In the genomic region with DNA sequence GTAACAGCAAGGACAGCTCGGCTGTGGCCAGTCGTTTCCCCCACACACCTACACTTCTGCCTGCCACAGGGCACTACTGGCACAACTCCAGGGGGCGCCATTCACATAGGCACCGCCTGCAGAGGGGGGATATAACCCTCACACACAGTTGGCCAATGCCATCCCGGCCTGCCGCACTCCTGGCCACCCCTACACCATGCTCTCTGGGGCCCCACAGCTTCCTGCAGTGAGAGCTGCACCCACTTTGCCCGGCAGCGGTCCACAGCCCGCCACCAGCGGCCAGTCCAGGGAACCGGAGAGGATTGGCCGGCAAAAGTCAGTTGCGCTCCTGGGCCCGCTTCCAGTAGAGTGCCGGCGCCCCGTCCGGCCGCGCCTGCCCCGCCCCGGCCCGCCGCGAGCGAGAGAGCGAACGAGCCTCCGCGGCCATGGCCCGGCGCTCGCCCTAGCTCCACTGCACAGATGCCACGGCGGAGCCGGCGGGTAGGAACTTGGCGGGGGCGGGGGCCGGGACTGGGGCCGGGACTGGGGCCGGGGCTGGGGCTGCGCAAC, we compare ENCODE assay signal across 1 cellular context.
TF ChIP-seq lines count a peak whose summit lies in the region.

No MANE protein-coding gene starts in this region.

TF ChIP-seq in HepG2, 621 proteins besides CTCF, POLR2A, EP300 and RAD21 (continued from another document and continues in another):
- TF ChIP-seq, protein P1, sequence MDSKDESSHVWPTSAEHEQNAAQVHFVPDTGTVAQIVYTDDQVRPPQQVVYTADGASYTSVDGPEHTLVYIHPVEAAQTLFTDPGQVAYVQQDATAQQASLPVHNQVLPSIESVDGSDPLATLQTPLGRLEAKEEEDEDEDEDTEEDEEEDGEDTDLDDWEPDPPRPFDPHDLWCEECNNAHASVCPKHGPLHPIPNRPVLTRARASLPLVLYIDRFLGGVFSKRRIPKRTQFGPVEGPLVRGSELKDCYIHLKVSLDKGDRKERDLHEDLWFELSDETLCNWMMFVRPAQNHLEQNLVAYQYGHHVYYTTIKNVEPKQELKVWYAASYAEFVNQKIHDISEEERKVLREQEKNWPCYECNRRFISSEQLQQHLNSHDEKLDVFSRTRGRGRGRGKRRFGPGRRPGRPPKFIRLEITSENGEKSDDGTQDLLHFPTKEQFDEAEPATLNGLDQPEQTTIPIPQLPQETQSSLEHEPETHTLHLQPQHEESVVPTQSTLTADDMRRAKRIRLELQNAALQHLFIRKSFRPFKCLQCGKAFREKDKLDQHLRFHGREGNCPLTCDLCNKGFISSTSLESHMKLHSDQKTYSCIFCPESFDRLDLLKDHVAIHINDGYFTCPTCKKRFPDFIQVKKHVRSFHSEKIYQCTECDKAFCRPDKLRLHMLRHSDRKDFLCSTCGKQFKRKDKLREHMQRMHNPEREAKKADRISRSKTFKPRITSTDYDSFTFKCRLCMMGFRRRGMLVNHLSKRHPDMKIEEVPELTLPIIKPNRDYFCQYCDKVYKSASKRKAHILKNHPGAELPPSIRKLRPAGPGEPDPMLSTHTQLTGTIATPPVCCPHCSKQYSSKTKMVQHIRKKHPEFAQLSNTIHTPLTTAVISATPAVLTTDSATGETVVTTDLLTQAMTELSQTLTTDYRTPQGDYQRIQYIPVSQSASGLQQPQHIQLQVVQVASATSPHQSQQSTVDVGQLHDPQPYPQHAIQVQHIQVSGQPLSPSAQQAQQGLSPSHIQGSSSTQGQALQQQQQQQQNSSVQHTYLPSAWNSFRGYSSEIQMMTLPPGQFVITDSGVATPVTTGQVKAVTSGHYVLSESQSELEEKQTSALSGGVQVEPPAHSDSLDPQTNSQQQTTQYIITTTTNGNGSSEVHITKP (CRISPR knock-in tag; IDR thresholded peaks at IDR 0.05; ENCODE audit: low read depth) = no peak
- no peak for TF ChIP-seq HNRNPH1 (optimal IDR thresholded peaks at IDR 0.05; ENCODE audit: low read depth, low read length)
- TF ChIP-seq ZNF672 (CRISPR knock-in tag; IDR thresholded peaks at IDR 0.05) = no peak
- TF ChIP-seq THAP11 (CRISPR knock-in tag; IDR thresholded peaks at IDR 0.05) = no peak
- no peak for TF ChIP-seq ZNF441 (CRISPR knock-in tag; IDR thresholded peaks at IDR 0.05; ENCODE audit: borderline replicate concordance)
- no peak for TF ChIP-seq ZNF224 (CRISPR knock-in tag; IDR thresholded peaks at IDR 0.05)
- TF ChIP-seq, protein P2, sequence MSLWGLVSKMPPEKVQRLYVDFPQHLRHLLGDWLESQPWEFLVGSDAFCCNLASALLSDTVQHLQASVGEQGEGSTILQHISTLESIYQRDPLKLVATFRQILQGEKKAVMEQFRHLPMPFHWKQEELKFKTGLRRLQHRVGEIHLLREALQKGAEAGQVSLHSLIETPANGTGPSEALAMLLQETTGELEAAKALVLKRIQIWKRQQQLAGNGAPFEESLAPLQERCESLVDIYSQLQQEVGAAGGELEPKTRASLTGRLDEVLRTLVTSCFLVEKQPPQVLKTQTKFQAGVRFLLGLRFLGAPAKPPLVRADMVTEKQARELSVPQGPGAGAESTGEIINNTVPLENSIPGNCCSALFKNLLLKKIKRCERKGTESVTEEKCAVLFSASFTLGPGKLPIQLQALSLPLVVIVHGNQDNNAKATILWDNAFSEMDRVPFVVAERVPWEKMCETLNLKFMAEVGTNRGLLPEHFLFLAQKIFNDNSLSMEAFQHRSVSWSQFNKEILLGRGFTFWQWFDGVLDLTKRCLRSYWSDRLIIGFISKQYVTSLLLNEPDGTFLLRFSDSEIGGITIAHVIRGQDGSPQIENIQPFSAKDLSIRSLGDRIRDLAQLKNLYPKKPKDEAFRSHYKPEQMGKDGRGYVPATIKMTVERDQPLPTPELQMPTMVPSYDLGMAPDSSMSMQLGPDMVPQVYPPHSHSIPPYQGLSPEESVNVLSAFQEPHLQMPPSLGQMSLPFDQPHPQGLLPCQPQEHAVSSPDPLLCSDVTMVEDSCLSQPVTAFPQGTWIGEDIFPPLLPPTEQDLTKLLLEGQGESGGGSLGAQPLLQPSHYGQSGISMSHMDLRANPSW (CRISPR knock-in tag; IDR thresholded peaks at IDR 0.05; ENCODE audit: borderline replicate concordance) = no peak
- TF ChIP-seq LCORL (IDR thresholded peaks at IDR 0.05) = no peak
- TF ChIP-seq LCORL (CRISPR knock-in tag; IDR thresholded peaks at IDR 0.05) = no peak
- no peak for TF ChIP-seq TOPORS (CRISPR knock-in tag; IDR thresholded peaks at IDR 0.05)
- TF ChIP-seq, protein P3, sequence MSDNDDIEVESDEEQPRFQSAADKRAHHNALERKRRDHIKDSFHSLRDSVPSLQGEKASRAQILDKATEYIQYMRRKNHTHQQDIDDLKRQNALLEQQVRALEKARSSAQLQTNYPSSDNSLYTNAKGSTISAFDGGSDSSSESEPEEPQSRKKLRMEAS (IDR thresholded peaks at IDR 0.05) = 0 out of 2 replicates have a peak, but pooled peaks have one; percentile 19
- TF ChIP-seq ZNF446 (CRISPR knock-in tag; IDR thresholded peaks at IDR 0.05) = no peak
- TF ChIP-seq, protein P4, sequence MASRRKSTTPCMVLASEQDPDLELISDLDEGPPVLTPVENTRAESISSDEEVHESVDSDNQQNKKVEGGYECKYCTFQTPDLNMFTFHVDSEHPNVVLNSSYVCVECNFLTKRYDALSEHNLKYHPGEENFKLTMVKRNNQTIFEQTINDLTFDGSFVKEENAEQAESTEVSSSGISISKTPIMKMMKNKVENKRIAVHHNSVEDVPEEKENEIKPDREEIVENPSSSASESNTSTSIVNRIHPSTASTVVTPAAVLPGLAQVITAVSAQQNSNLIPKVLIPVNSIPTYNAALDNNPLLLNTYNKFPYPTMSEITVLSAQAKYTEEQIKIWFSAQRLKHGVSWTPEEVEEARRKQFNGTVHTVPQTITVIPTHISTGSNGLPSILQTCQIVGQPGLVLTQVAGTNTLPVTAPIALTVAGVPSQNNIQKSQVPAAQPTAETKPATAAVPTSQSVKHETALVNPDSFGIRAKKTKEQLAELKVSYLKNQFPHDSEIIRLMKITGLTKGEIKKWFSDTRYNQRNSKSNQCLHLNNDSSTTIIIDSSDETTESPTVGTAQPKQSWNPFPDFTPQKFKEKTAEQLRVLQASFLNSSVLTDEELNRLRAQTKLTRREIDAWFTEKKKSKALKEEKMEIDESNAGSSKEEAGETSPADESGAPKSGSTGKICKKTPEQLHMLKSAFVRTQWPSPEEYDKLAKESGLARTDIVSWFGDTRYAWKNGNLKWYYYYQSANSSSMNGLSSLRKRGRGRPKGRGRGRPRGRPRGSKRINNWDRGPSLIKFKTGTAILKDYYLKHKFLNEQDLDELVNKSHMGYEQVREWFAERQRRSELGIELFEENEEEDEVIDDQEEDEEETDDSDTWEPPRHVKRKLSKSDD (CRISPR knock-in tag; IDR thresholded peaks at IDR 0.05; ENCODE audit: low read depth) = no peak
- TF ChIP-seq, protein P5, sequence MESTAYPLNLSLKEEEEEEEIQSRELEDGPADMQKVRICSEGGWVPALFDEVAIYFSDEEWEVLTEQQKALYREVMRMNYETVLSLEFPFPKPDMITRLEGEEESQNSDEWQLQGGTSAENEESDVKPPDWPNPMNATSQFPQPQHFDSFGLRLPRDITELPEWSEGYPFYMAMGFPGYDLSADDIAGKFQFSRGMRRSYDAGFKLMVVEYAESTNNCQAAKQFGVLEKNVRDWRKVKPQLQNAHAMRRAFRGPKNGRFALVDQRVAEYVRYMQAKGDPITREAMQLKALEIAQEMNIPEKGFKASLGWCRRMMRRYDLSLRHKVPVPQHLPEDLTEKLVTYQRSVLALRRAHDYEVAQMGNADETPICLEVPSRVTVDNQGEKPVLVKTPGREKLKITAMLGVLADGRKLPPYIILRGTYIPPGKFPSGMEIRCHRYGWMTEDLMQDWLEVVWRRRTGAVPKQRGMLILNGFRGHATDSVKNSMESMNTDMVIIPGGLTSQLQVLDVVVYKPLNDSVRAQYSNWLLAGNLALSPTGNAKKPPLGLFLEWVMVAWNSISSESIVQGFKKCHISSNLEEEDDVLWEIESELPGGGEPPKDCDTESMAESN (CRISPR knock-in tag; conservative IDR thresholded peaks at IDR 0.05) = no peak
- TF ChIP-seq ZMYM4 (CRISPR knock-in tag; IDR thresholded peaks at IDR 0.05) = no peak; the same call in 1 of the 2 replicates
- TF ChIP-seq ZNF451 (CRISPR knock-in tag; IDR thresholded peaks at IDR 0.05) = 0 out of 2 replicates have a peak, but pooled peaks have one; percentile 64
- TF ChIP-seq BRCA1 (CRISPR knock-in tag; IDR thresholded peaks at IDR 0.05) = no peak
- TF ChIP-seq, protein P6, sequence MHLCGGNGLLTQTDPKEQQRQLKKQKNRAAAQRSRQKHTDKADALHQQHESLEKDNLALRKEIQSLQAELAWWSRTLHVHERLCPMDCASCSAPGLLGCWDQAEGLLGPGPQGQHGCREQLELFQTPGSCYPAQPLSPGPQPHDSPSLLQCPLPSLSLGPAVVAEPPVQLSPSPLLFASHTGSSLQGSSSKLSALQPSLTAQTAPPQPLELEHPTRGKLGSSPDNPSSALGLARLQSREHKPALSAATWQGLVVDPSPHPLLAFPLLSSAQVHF (CRISPR knock-in tag; IDR thresholded peaks at IDR 0.05) = no peak
- TF ChIP-seq ZNF484 (CRISPR knock-in tag; IDR thresholded peaks at IDR 0.05; ENCODE audit: borderline replicate concordance, low read depth) = no peak
- no peak for TF ChIP-seq KMT2B (CRISPR knock-in tag; IDR thresholded peaks at IDR 0.05)
- TF ChIP-seq RELA (CRISPR knock-in tag; IDR thresholded peaks at IDR 0.05) = no peak
- TF ChIP-seq, protein P7, sequence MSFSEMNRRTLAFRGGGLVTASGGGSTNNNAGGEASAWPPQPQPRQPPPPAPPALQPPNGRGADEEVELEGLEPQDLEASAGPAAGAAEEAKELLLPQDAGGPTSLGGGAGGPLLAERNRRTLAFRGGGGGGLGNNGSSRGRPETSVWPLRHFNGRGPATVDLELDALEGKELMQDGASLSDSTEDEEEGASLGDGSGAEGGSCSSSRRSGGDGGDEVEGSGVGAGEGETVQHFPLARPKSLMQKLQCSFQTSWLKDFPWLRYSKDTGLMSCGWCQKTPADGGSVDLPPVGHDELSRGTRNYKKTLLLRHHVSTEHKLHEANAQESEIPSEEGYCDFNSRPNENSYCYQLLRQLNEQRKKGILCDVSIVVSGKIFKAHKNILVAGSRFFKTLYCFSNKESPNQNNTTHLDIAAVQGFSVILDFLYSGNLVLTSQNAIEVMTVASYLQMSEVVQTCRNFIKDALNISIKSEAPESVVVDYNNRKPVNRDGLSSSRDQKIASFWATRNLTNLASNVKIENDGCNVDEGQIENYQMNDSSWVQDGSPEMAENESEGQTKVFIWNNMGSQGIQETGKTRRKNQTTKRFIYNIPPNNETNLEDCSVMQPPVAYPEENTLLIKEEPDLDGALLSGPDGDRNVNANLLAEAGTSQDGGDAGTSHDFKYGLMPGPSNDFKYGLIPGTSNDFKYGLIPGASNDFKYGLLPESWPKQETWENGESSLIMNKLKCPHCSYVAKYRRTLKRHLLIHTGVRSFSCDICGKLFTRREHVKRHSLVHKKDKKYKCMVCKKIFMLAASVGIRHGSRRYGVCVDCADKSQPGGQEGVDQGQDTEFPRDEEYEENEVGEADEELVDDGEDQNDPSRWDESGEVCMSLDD (CRISPR knock-in tag; IDR thresholded peaks at IDR 0.05; ENCODE audit: borderline replicate concordance) = no peak
- TF ChIP-seq, protein P8, sequence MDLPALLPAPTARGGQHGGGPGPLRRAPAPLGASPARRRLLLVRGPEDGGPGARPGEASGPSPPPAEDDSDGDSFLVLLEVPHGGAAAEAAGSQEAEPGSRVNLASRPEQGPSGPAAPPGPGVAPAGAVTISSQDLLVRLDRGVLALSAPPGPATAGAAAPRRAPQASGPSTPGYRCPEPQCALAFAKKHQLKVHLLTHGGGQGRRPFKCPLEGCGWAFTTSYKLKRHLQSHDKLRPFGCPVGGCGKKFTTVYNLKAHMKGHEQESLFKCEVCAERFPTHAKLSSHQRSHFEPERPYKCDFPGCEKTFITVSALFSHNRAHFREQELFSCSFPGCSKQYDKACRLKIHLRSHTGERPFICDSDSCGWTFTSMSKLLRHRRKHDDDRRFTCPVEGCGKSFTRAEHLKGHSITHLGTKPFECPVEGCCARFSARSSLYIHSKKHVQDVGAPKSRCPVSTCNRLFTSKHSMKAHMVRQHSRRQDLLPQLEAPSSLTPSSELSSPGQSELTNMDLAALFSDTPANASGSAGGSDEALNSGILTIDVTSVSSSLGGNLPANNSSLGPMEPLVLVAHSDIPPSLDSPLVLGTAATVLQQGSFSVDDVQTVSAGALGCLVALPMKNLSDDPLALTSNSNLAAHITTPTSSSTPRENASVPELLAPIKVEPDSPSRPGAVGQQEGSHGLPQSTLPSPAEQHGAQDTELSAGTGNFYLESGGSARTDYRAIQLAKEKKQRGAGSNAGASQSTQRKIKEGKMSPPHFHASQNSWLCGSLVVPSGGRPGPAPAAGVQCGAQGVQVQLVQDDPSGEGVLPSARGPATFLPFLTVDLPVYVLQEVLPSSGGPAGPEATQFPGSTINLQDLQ (CRISPR knock-in tag; IDR thresholded peaks at IDR 0.05) = no peak
- TF ChIP-seq GPN1 (CRISPR knock-in tag; IDR thresholded peaks at IDR 0.05; ENCODE audit: borderline replicate concordance) = no peak
- TF ChIP-seq ZNF326 (CRISPR knock-in tag; IDR thresholded peaks at IDR 0.05; ENCODE audit: borderline replicate concordance) = no peak
- TF ChIP-seq ZNF235 (CRISPR knock-in tag; IDR thresholded peaks at IDR 0.05; ENCODE audit: borderline replicate concordance) = no peak
- TF ChIP-seq, protein P9, sequence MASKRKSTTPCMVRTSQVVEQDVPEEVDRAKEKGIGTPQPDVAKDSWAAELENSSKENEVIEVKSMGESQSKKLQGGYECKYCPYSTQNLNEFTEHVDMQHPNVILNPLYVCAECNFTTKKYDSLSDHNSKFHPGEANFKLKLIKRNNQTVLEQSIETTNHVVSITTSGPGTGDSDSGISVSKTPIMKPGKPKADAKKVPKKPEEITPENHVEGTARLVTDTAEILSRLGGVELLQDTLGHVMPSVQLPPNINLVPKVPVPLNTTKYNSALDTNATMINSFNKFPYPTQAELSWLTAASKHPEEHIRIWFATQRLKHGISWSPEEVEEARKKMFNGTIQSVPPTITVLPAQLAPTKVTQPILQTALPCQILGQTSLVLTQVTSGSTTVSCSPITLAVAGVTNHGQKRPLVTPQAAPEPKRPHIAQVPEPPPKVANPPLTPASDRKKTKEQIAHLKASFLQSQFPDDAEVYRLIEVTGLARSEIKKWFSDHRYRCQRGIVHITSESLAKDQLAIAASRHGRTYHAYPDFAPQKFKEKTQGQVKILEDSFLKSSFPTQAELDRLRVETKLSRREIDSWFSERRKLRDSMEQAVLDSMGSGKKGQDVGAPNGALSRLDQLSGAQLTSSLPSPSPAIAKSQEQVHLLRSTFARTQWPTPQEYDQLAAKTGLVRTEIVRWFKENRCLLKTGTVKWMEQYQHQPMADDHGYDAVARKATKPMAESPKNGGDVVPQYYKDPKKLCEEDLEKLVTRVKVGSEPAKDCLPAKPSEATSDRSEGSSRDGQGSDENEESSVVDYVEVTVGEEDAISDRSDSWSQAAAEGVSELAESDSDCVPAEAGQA (IDR thresholded peaks at IDR 0.05; ENCODE audit: low read depth) = no peak
- TF ChIP-seq, protein P9 (CRISPR knock-in tag; IDR thresholded peaks at IDR 0.05; ENCODE audit: borderline replicate concordance) = no peak
- TF ChIP-seq MZF1 (CRISPR knock-in tag; IDR thresholded peaks at IDR 0.05; ENCODE audit: borderline replicate concordance) = no peak
